Comparison of ENCODE assay signal across 1 cellular context in genomic region chr7:12570529-12571461, GRCh38.
TF ChIP-seq lines count a peak whose summit lies in the region.

SCIN (plus strand) TSS chr7:12570720; CDS start chr7:12570787, 67 bp downstream.

TF ChIP-seq in H1, 55 proteins besides CTCF, POLR2A, EP300 and RAD21 (continued from another document):
- TF ChIP-seq TEAD4 (IDR thresholded peaks at IDR 0.05; ENCODE audit: low read depth, low read length): no peak
- TF ChIP-seq SUZ12 (IDR thresholded peaks at IDR 0.05; ENCODE audit: low read length): peak; percentile 84
TF ChIP-seq in H1: peak in this region for 10.
